1 cellular context compared by ENCODE assay signal in the genomic region with DNA sequence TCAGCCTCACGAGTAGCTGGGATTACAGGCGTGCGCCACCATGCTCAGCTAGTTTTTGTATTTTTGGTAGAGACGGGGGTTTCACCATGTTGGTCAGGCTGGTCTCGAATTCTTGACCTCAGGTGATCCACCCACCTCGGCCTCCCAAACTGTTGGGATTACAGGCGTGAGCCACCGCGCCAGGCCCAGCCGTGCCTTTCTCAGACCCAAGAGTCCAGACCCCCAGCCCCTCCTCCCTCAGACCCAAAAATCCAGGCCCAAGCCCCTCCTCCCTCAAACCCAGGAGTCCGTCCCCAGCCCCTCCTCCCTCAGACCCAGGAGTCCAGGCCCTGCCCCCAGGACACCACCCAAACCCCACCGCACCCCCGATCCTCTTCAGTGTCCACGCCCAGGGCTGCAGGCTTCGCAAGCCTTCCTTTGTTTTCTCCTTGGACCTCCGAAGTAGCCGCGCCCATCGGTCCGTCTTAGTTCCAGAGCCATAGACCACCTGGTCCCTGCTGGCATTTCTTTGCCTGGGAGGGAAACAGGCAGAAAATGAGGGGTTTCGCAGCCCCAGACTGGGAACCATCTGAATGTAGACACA.
TF ChIP-seq lines count a peak whose summit lies in the region.

No MANE protein-coding gene starts in this region.

TF ChIP-seq in GM23338, 12 proteins besides CTCF, POLR2A, EP300 and RAD21 (continued from another document):
- TF ChIP-seq, protein P1, sequence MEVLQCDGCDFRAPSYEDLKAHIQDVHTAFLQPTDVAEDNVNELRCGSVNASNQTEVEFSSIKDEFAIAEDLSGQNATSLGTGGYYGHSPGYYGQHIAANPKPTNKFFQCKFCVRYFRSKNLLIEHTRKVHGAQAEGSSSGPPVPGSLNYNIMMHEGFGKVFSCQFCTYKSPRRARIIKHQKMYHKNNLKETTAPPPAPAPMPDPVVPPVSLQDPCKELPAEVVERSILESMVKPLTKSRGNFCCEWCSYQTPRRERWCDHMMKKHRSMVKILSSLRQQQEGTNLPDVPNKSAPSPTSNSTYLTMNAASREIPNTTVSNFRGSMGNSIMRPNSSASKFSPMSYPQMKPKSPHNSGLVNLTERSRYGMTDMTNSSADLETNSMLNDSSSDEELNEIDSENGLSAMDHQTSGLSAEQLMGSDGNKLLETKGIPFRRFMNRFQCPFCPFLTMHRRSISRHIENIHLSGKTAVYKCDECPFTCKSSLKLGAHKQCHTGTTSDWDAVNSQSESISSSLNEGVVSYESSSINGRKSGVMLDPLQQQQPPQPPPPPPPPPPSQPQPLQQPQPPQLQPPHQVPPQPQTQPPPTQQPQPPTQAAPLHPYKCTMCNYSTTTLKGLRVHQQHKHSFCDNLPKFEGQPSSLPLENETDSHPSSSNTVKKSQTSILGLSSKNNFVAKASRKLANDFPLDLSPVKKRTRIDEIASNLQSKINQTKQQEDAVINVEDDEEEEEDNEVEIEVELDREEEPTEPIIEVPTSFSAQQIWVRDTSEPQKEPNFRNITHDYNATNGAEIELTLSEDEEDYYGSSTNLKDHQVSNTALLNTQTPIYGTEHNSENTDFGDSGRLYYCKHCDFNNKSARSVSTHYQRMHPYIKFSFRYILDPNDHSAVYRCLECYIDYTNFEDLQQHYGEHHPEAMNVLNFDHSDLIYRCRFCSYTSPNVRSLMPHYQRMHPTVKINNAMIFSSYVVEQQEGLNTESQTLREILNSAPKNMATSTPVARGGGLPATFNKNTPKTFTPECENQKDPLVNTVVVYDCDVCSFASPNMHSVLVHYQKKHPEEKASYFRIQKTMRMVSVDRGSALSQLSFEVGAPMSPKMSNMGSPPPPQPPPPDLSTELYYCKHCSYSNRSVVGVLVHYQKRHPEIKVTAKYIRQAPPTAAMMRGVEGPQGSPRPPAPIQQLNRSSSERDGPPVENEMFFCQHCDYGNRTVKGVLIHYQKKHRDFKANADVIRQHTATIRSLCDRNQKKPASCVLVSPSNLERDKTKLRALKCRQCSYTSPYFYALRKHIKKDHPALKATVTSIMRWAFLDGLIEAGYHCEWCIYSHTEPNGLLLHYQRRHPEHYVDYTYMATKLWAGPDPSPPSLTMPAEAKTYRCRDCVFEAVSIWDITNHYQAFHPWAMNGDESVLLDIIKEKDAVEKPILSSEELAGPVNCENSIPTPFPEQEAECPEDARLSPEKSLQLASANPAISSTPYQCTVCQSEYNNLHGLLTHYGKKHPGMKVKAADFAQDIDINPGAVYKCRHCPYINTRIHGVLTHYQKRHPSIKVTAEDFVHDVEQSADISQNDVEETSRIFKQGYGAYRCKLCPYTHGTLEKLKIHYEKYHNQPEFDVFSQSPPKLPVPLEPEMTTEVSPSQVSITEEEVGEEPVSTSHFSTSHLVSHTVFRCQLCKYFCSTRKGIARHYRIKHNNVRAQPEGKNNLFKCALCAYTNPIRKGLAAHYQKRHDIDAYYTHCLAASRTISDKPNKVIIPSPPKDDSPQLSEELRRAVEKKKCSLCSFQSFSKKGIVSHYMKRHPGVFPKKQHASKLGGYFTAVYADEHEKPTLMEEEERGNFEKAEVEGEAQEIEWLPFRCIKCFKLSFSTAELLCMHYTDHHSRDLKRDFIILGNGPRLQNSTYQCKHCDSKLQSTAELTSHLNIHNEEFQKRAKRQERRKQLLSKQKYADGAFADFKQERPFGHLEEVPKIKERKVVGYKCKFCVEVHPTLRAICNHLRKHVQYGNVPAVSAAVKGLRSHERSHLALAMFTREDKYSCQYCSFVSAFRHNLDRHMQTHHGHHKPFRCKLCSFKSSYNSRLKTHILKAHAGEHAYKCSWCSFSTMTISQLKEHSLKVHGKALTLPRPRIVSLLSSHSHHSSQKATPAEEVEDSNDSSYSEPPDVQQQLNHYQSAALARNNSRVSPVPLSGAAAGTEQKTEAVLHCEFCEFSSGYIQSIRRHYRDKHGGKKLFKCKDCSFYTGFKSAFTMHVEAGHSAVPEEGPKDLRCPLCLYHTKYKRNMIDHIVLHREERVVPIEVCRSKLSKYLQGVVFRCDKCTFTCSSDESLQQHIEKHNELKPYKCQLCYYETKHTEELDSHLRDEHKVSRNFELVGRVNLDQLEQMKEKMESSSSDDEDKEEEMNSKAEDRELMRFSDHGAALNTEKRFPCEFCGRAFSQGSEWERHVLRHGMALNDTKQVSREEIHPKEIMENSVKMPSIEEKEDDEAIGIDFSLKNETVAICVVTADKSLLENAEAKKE (CRISPR knock-in tag; IDR thresholded peaks at IDR 0.05): no peak
- TF ChIP-seq JUNB (IDR thresholded peaks at IDR 0.05; ENCODE audit: unreplicated experiment) (no peak), NANOG (IDR thresholded peaks at IDR 0.05; ENCODE audit: borderline replicate concordance) (no peak), STAT1 (IDR thresholded peaks at IDR 0.05; ENCODE audit: unreplicated experiment) (no peak), ZNF331 (CRISPR knock-in tag; IDR thresholded peaks at IDR 0.05; ENCODE audit: low read depth) (no peak), EZH2 (IDR thresholded peaks at IDR 0.05; ENCODE audit: low read depth, unreplicated experiment) (no peak), POLR2AphosphoS5 (IDR thresholded peaks at IDR 0.05; ENCODE audit: low read depth) (no peak), EZH2phosphoT487 (IDR thresholded peaks at IDR 0.05; ENCODE audit: unreplicated experiment) (no peak)
TF ChIP-seq in GM23338: peak in this region for 0.
